In genomic region chr1:26330276-26330675, GRCh38 we compare ENCODE assay signal across 17 cellular contexts.
DNase-seq lines count a peak whose midpoint lies in the region; TF ChIP-seq lines count a peak whose summit lies in the region.
"Had no signal": no experiment of that assay in that cellular context is flagged by ENCODE, and none has a peak within 500 bp of the region (broad histone marks: within the 10 kb centered on the region; RNA-seq: fewer than 3 reads in every experiment).

No MANE protein-coding gene starts in this region.

- H3K36me3 ChIP-seq in WERI-Rb-1 = peaks cover 5% of the 10 kb centered on the region; the same call in 1 of the 2 replicates
- H3K36me3 ChIP-seq: BLaER1 treated with 17β-estradiol and CSF1 and Interleukin-3, amounts not matched to agents 10 nM and 100 nM had no signal

- no peak for TF ChIP-seq CTCF in WERI-Rb-1 (IDR thresholded peaks at IDR 0.05; ENCODE audit: low read depth, low read length)

- no peaks in the 10 kb centered on the region for H3K27me3 ChIP-seq in WERI-Rb-1 (ENCODE audit: insufficient read depth, low read depth, severe bottlenecking)

- no peaks in the 10 kb centered on the region for H3K9me3 ChIP-seq in WERI-Rb-1 (ENCODE audit: severe bottlenecking)
- H3K9me3 ChIP-seq: A549; BLaER1 treated with 17β-estradiol and CSF1 and Interleukin-3, amounts not matched to agents 10 nM and 100 nM; Caco-2 had no signal

- H3K27ac ChIP-seq in WERI-Rb-1 = peak overlapping the region; percentile 10
- peak overlapping the region; percentile 51 for H3K27ac ChIP-seq in epithelial cell of prostate
- H3K27ac ChIP-seq: 22Rv1; BLaER1 treated with 17β-estradiol and CSF1 and Interleukin-3, amounts not matched to agents 10 nM and 100 nM; C4-2B had no signal

- H3K4me3 ChIP-seq in WERI-Rb-1 (ENCODE audit: low read depth, low read length) = no peak overlapping the region
- H3K4me3 ChIP-seq: A549; BLaER1 treated with 17β-estradiol and CSF1 and Interleukin-3, amounts not matched to agents 10 nM and 100 nM had no signal

- DNase-seq in NCI-H82 (lab: John Stamatoyannopoulos, UW) (peak; percentile 57), NCI-H82 treated with DMSO at 0.1 percent for 48 hours (lab: John Stamatoyannopoulos, UW; ENCODE audit: unreplicated experiment) (no peak), WERI-Rb-1 (no peak), epithelial cell of prostate (ENCODE audit: low read depth, low spot score) (no peak), SIG-M5 (lab: John Stamatoyannopoulos, UW) (no peak), globus pallidus (ENCODE audit: low spot score) (no peak)
- DNase-seq: AML-193; Caco-2; Calu3; CD4-positive, alpha-beta T cell; CD8-positive, alpha-beta T cell; DMS79 treated with DMSO at 0.1 percent for 48 hours; GF-D8 had no signal
